In the genomic region with DNA sequence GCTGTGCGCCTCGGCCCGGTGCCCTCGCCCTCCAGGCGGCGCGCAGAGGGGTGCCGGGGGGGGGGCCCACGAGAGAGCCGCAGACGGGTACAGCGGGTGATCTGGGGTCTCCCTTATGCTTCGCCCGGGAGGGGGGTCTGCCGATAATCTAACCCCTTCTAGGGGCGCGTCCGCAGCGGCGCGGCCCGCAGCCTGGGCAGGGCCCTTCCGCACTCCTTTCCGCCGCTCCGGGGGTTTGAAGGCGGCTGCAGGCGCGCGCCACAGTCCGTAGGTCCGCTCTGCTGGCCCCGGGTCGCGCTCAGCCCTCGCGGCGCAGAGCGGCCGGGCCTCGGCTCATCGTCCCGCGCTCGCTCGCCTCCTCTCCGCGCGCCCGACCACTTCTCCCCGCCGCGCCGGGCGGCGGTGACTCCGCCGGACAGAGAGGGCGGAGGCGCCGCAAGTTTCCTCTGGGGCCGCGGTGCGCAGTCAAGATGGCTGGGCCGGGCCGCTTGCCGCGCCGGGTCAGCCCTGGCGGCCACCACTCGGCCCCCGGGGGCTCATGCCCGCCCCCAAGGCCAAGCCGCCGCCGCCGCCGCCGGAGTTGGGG, we compare ENCODE assay signal across 8 cellular contexts. TPM values are rescaled to one million over a fixed set of nuclear protein-coding genes. Genes with fewer than 3 reads are reported as not detected.
A peak's percentile ranks its signal among the peaks of the same experiment; 100 is the strongest.
DNase-seq lines count a peak whose midpoint lies in the region; ATAC-seq, FAIRE-seq and TF ChIP-seq lines count a peak whose summit lies in the region.

No MANE protein-coding gene starts in this region.

- DNase-seq in Caco-2, result no peak
- peak; percentile 42 for DNase-seq in activated B cell treated with CpG ODN at 0.5 μM for 24 hours
- peak; percentile 29 to 70 for DNase-seq in foreskin fibroblast
- DNase-seq in ovary, result peak in 1 of 5 donors; percentile 36
- DNase-seq in medulla oblongata (ENCODE audit: extremely low spot score), result no peak
- DNase-seq in D721Med (ENCODE audit: insufficient read length, low spot score), result no peak

- H3K27ac Mint-ChIP-seq in Caco-2 (ENCODE audit: unreplicated experiment), result no peak overlapping the region
- H3K27ac Mint-ChIP-seq in activated B cell treated with CpG ODN at 0.5 μM for 24 hours, result no peak overlapping the region

- H3K4me3 Mint-ChIP-seq in Caco-2 (ENCODE audit: unreplicated experiment) (peak overlapping the region; percentile 89), activated B cell treated with CpG ODN at 0.5 μM for 24 hours (peak overlapping the region; percentile 80)

- TSS peak; percentile 31 for BruUV-seq in Caco-2 (replicated peaks; lab: Mats Ljungman, UMichigan)

- TF ChIP-seq EP300 in ovary (IDR thresholded peaks at IDR 0.05), result no peak

- POLR2A ChIA-PET in Caco-2 (lab: Charles Lee) (interaction anchor here (0.7 kb wide), 1 partner anchor 130 kb away, joined by 4 read pairs; no protein-coding TSS in a partner anchor), activated B cell treated with CpG ODN at 0.5 μM for 24 hours (lab: Charles Lee) (no interaction called here)

- 0 to 1% (median 1%) methylated on average over 27 to 79 of the region's 79 CpGs for WGBS in ovary, 3 donors

- CTCF ChIA-PET in Caco-2 (lab: Charles Lee) (no interaction called here), activated B cell treated with CpG ODN at 0.5 μM for 24 hours (lab: Charles Lee) (interaction anchor here (0.8 kb wide), 1 partner anchor 1084 kb away, joined by 3 read pairs; no protein-coding TSS in a partner anchor)

- H3K36me3 ChIP-seq in Caco-2 (ENCODE audit: control insufficient read depth, insufficient read depth, low read length) (no peaks in the 10 kb centered on the region), ovary (no peaks in the 10 kb centered on the region)

- peaks cover 3% of the 10 kb centered on the region; the same call in 1 of the 2 replicates for H3K4me1 ChIP-seq in Caco-2
- H3K4me1 ChIP-seq in ovary (ENCODE audit: insufficient read depth), result peaks cover 9% of the 10 kb centered on the region

- no peaks in the 10 kb centered on the region for H3K9me3 Mint-ChIP-seq in Caco-2 (ENCODE audit: unreplicated experiment)
- H3K9me3 Mint-ChIP-seq in activated B cell treated with CpG ODN at 0.5 μM for 24 hours, result no peaks in the 10 kb centered on the region

- no peak for TF ChIP-seq POLR2A in ovary (IDR thresholded peaks at IDR 0.05)

- intact Hi-C loops in Caco-2 (cut with micrococcal nuclease; ENCODE audit: unreplicated experiment) (loop anchor here (1.0 kb wide), 3 partner anchors 44 to 140 kb away; no protein-coding TSS in a partner anchor), activated B cell treated with CpG ODN at 0.5 μM for 24 hours (cut with micrococcal nuclease) (loop anchor here (1.0 to 5.0 kb wide), 7 partner anchors 79 to 896 kb away; a partner anchor contains a TSS), ovary (cut with DNase I) (loop anchor here in 1 of 4 donors (2.0 kb wide), 1 partner anchor 1131 kb away; no protein-coding TSS in a partner anchor)

- H3K9me3 ChIP-seq in Caco-2 (no peaks in the 10 kb centered on the region), ovary (no peaks in the 10 kb centered on the region)

- H3K27me3 Mint-ChIP-seq in Caco-2 (ENCODE audit: insufficient read depth, unreplicated experiment) (peaks cover 17% of the 10 kb centered on the region), activated B cell treated with CpG ODN at 0.5 μM for 24 hours (peaks cover 36% of the 10 kb centered on the region)

- peak overlapping the region; percentile 76 for H3K4me3 ChIP-seq in Caco-2 (ENCODE audit: low read depth, low read length)
- H3K4me3 ChIP-seq in foreskin fibroblast (ENCODE audit: low read depth in 1 of 2, low read length in 2 of 2), result peak overlapping the region; percentile 55 to 56
- H3K4me3 ChIP-seq in ovary, result peak overlapping the region; percentile 57

- peaks cover 11% of the 10 kb centered on the region for H3K36me3 Mint-ChIP-seq in Caco-2 (ENCODE audit: insufficient read depth, unreplicated experiment)
- no peaks in the 10 kb centered on the region for H3K36me3 Mint-ChIP-seq in activated B cell treated with CpG ODN at 0.5 μM for 24 hours (ENCODE audit: low read depth)

- peak overlapping the region; percentile 45 to 71 for H3K27ac ChIP-seq in ovary

- no peaks in the 10 kb centered on the region for H3K4me1 Mint-ChIP-seq in Caco-2 (ENCODE audit: low read depth, unreplicated experiment)
- H3K4me1 Mint-ChIP-seq in activated B cell treated with CpG ODN at 0.5 μM for 24 hours, result peaks cover 30% of the 10 kb centered on the region

- FAIRE-seq in D721Med (lab: Jason Lieb, UNC), result no peak

- ATAC-seq in GM19328 (IDR thresholded peaks at IDR 0.05; ENCODE audit: unreplicated experiment) (peak; percentile 22), HG03175 (IDR thresholded peaks at IDR 0.05; ENCODE audit: unreplicated experiment) (peak; percentile 31), activated B cell treated with CpG ODN at 0.5 μM for 24 hours (ENCODE audit: low read depth) (peak; percentile 11)

- peaks cover 4% of the 10 kb centered on the region for H3K27me3 ChIP-seq in Caco-2 (replicated peaks; ENCODE audit: control insufficient read depth, insufficient read depth, low read length)
- no peaks in the 10 kb centered on the region for H3K27me3 ChIP-seq in ovary

- no peak for TF ChIP-seq CTCF in Caco-2 (IDR thresholded peaks at IDR 0.05; ENCODE audit: insufficient read depth in 1 of 2, low read depth in 1 of 2, low read length in 1 of 2, severe bottlenecking in 1 of 2, unreplicated experiment in 1 of 2)
- no peak for TF ChIP-seq CTCF in activated B cell treated with CpG ODN at 0.5 μM for 24 hours (IDR thresholded peaks at IDR 0.05)
- no peak for TF ChIP-seq CTCF in foreskin fibroblast (IDR thresholded peaks at IDR 0.05; ENCODE audit: low read depth, low read length)
- no peak for TF ChIP-seq CTCF in ovary (IDR thresholded peaks at IDR 0.05)
- no peak for TF ChIP-seq CTCF in D721Med (IDR thresholded peaks at IDR 0.05; ENCODE audit: insufficient read depth, missing control alignments)

RNA-seq across cellular contexts. Expression of a gene that starts 0.6 kb away (rescaled TPM):
- 2.4 and 3.4 TPM in 2 replicates for total RNA-seq in Caco-2 (2022)
- 0.17 and 0.22 TPM in 2 replicates for total RNA-seq in activated B cell treated with CpG ODN at 0.5 μM for 24 hours
- 10 to 100 TPM in 2 of 7 donors, 1 to 10 TPM in 5; 1.7 to 14.9 (median 3.7) TPM for total RNA-seq in ovary
- polyA plus RNA-seq in ovary, result 1 to 10 TPM; 1.4 to 3.4 TPM

RNA-seq across cellular contexts. Expression of a gene that starts 36.4 kb away (rescaled TPM):
- total RNA-seq in Caco-2 (2022), result 0.18 TPM in 1 of 2 replicates, not detected in the other
- not detected in 2 replicates for total RNA-seq in activated B cell treated with CpG ODN at 0.5 μM for 24 hours
- total RNA-seq in ovary, result not detected
- not detected for polyA plus RNA-seq in ovary

Comparison
In these comparisons a context has a peak if more than half of its experiments do, and no peak if none do; other contexts are left out.
1. DNase-seq: peak in activated B cell treated with CpG ODN at 0.5 μM for 24 hours (single experiment) and foreskin fibroblast (2 of 2); none in Caco-2 (0 of 2), medulla oblongata (single experiment) and D721Med (single experiment).
2. Peak in every context shown above with its lines, with median percentiles within 50 percentile points of each other: H3K4me3 ChIP-seq and ATAC-seq.